ENCODE assay signal across 8 cellular contexts in the genomic region with DNA sequence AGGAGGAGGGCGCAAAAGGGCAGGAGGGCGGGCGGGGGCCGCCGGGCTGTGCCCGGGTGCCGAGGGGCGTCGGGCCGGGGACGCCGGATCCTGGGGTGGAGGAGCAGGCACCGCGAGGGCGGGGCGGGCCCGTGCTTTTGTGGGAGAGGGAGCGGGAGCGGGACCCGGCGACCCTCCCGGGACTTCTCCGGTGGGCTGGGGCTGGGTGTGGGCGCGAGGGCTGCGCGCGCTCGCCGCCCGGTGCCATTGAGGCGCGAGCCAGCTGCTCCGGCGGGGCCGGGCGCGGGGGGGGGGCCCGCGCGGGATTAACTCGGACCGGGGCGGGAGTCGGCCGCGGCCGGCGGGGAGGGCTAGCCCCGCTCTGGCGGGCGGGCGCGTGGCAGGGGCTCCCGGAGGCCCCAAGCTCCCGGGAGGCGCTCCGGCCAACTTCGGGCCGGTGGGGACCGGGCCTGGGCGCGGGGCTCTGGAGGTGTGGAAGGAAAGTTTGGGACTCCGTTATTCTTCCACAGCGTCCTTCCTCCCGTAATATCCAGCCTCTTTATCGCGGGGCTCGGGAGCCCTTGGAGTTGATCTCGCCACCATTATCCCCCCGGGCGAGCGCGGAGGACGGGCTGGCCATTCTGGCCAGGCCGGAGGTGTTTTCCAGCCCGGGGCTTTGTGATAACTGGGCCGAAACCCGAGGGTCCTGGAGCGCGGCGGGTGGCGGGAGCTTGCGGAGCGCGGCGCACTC. TPM values are rescaled to one million over a fixed set of nuclear protein-coding genes. Genes with fewer than 3 reads are reported as not detected.
DNase-seq lines count a peak whose midpoint lies in the region; ATAC-seq and TF ChIP-seq lines count a peak whose summit lies in the region.

No MANE protein-coding gene starts in this region.

- peak overlapping the region; percentile 91 for H3K9ac ChIP-seq in NT2/D1 (ENCODE audit: insufficient read length, low read depth)

- peaks cover 15 to 31% (median 31%) of the 10 kb centered on the region in 3 donors for H3K4me1 Mint-ChIP-seq in CD8-positive, alpha-beta memory T cell

- no peak for TF ChIP-seq POLR2A in gastroesophageal sphincter (IDR thresholded peaks at IDR 0.05)

- no peaks in the 10 kb centered on the region for H3K36me3 ChIP-seq in CD8-positive, alpha-beta memory T cell (ENCODE audit: insufficient read depth, low read length)
- H3K36me3 ChIP-seq in NT2/D1 (ENCODE audit: insufficient read depth, insufficient read length, low read length): peaks cover 3% of the 10 kb centered on the region
- H3K36me3 ChIP-seq in gastroesophageal sphincter: no peaks in the 10 kb centered on the region

- peaks cover 45 to 69% of the 10 kb centered on the region in 2 donors for H3K27me3 Mint-ChIP-seq in CD8-positive, alpha-beta memory T cell

- H3K36me3 Mint-ChIP-seq in CD8-positive, alpha-beta memory T cell: peaks cover 0 to 4% (median 4%) of the 10 kb centered on the region in 3 donors

- peak overlapping the region in 4 of 7 donors; percentile 21 to 57 (median 42) for H3K4me3 Mint-ChIP-seq in CD8-positive, alpha-beta memory T cell

- no peak for ATAC-seq in gastroesophageal sphincter
- ATAC-seq in HG02938 (IDR thresholded peaks at IDR 0.05; ENCODE audit: unreplicated experiment): no peak
- ATAC-seq in HG03039 (IDR thresholded peaks at IDR 0.05; ENCODE audit: unreplicated experiment): no peak

- peaks cover 34% of the 10 kb centered on the region for H3K27me3 ChIP-seq in CD8-positive, alpha-beta memory T cell (ENCODE audit: insufficient read depth, low read length, poor library complexity, severe bottlenecking)
- H3K27me3 ChIP-seq in NT2/D1 (ENCODE audit: insufficient read depth, insufficient read length) (no peaks in the 10 kb centered on the region), gastroesophageal sphincter (peaks cover 71% of the 10 kb centered on the region)

- no peak overlapping the region for H3K27ac Mint-ChIP-seq in CD8-positive, alpha-beta memory T cell

- H3K4me1 ChIP-seq in CD8-positive, alpha-beta memory T cell (ENCODE audit: insufficient read depth, low read length): peaks cover 17% of the 10 kb centered on the region
- no peaks in the 10 kb centered on the region for H3K4me1 ChIP-seq in NT2/D1 (ENCODE audit: insufficient read depth, insufficient read length)
- H3K4me1 ChIP-seq in gastroesophageal sphincter: peaks cover 0 to 47% (median 13%) of the 10 kb centered on the region in 3 donors

- 0 to 2% methylated on average over 7 to 11 of the region's 87 CpGs for WGBS in gastroesophageal sphincter (ENCODE audit: low coverage in 1 of 2), 2 donors

- no peaks in the 10 kb centered on the region for H3K9me3 Mint-ChIP-seq in CD8-positive, alpha-beta memory T cell

- POLR2A ChIA-PET in CD8-positive, alpha-beta memory T cell (lab: Charles Lee): no interaction called here

- no peak overlapping the region for H3K27ac ChIP-seq in CD8-positive, alpha-beta memory T cell (ENCODE audit: low read depth, low read length)
- peak overlapping the region in 3 of 4 donors; percentile 83 to 85 (median 84) for H3K27ac ChIP-seq in gastroesophageal sphincter

- CTCF ChIA-PET in CD8-positive, alpha-beta memory T cell (lab: Charles Lee): no interaction called here

- no peak for DNase-seq in CD8-positive, alpha-beta memory T cell
- DNase-seq in NT2/D1 (ENCODE audit: low read depth, low spot score): no peak
- peak in 32 of 56 donors; percentile 15 to 64 (median 34) for DNase-seq in nucleus accumbens (lab: John Stamatoyannopoulos, UW)
- no peak for DNase-seq in NCI-H226
- DNase-seq in NCI-H2107 (lab: John Stamatoyannopoulos, UW): no peak

- no peak overlapping the region for H3K4me3 ChIP-seq in CD8-positive, alpha-beta memory T cell (ENCODE audit: low read length)
- H3K4me3 ChIP-seq in NT2/D1 (ENCODE audit: insufficient read length, low read depth) (peak overlapping the region; percentile 60), gastroesophageal sphincter (peak overlapping the region; percentile 18 to 63)

- TF ChIP-seq EP300 in gastroesophageal sphincter (IDR thresholded peaks at IDR 0.05): no peak

- H3K9me3 ChIP-seq in CD8-positive, alpha-beta memory T cell (ENCODE audit: low read length): no peaks in the 10 kb centered on the region
- H3K9me3 ChIP-seq in NT2/D1 (ENCODE audit: insufficient read depth, low read length): no peaks in the 10 kb centered on the region
- no peaks in the 10 kb centered on the region for H3K9me3 ChIP-seq in gastroesophageal sphincter

- no peak for TF ChIP-seq CTCF in gastroesophageal sphincter (IDR thresholded peaks at IDR 0.05)

RNA-seq across cellular contexts. Expression of gene CECR2, which starts 0.9 kb away (rescaled TPM):
- total RNA-seq in CD8-positive, alpha-beta memory T cell: not detected
- polyA plus RNA-seq in CD8-positive, alpha-beta memory T cell: not detected
- total RNA-seq in gastroesophageal sphincter: 1 to 10 TPM in 3 of 4 donors, under 1 TPM in 1; 0.72 to 1.7 (median 1.2) TPM

Comparison
In these comparisons a context has a peak if more than half of its experiments do, and no peak if none do; other contexts are left out.
1. DNase-seq: peak in nucleus accumbens (32 of 56); none in CD8-positive, alpha-beta memory T cell (0 of 5), NT2/D1 (single experiment), NCI-H226 (single experiment) and NCI-H2107 (single experiment).